Comparison of ENCODE assay signal across 18 cellular contexts in the genomic region with DNA sequence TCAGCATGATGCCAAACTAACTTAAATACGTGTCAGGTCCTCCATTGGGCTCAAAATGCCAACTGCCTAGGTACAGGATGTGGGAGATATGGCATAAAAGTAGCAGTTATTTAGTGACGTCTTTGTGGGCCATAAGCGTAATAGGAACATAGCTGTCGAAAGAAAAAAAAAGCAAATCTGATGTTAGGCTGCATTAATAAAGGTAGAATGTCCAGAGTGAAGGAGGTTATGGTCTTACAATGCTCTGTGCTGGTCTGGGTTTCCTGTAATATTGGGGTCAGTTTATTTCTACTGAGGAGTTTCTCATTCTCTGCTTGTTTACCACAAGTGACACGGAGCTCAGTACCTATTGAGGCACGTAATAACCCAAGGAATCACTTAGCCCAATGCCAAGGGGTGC. TPM values are rescaled to one million over a fixed set of nuclear protein-coding genes. Genes with fewer than 3 reads are reported as not detected.
"Had no signal": no experiment of that assay in that cellular context is flagged by ENCODE, and none has a peak within 500 bp of the region (broad histone marks: within the 10 kb centered on the region; RNA-seq: fewer than 3 reads in every experiment).

No MANE protein-coding gene starts in this region.

- H3K9me3 ChIP-seq: colonic mucosa, heart left ventricle, neutrophil, suprapubic skin, tibial nerve had no signal

- DNase-seq: colonic mucosa; effector CD4-positive, alpha-beta T cell; endodermal cell; erythroblast; foreskin keratinocyte; hippocampal formation; mammary epithelial cell; naive thymus-derived CD4-positive, alpha-beta T cell; stimulated activated CD4-positive, alpha-beta T cell treated with anti-CD3 and anti-CD28 coated beads, Interleukin-2, amount 100 ng/mL, for 48 hours; stimulated activated naive CD4-positive, alpha-beta T cell treated with Interleukin-2 at 50 U/mL for 16 hours had no signal

- H3K4me1 Mint-ChIP-seq: naive thymus-derived CD4-positive, alpha-beta T cell had no signal

- H3K4me1 ChIP-seq: foreskin keratinocyte had no signal

- H3K9me3 Mint-ChIP-seq: endodermal cell; naive thymus-derived CD4-positive, alpha-beta T cell had no signal

- H3K27me3 ChIP-seq: colonic mucosa, foreskin keratinocyte, heart left ventricle, neutrophil, suprapubic skin, tibial nerve had no signal

- H3K36me3 Mint-ChIP-seq: naive thymus-derived CD4-positive, alpha-beta T cell had no signal

- H3K4me3 ChIP-seq: colonic mucosa, heart left ventricle, smooth muscle cell, suprapubic skin, tibial nerve had no signal

- H3K4me2 ChIP-seq: smooth muscle cell had no signal

- ATAC-seq: foreskin keratinocyte; heart left ventricle; naive thymus-derived CD4-positive, alpha-beta T cell; right cardiac atrium had no signal

- H3K27ac ChIP-seq: colonic mucosa, foreskin keratinocyte, neutrophil, suprapubic skin, tibial nerve had no signal

- H3K36me3 ChIP-seq: colonic mucosa, heart left ventricle, neutrophil, suprapubic skin, tibial nerve had no signal

- H3K27ac Mint-ChIP-seq: endodermal cell; naive thymus-derived CD4-positive, alpha-beta T cell had no signal

- H3K4me3 Mint-ChIP-seq: endodermal cell; naive thymus-derived CD4-positive, alpha-beta T cell had no signal

RNA-seq across cellular contexts. Expression of gene SYNPO, which starts 33.4 kb away (rescaled TPM):
- polyA plus RNA-seq: naive thymus-derived CD4-positive, alpha-beta T cell; neural cell had no signal

RNA-seq across cellular contexts. Expression of gene MYOZ3, which starts 53.9 kb away (rescaled TPM):
- total RNA-seq: mammary epithelial cell; mononuclear cell; naive thymus-derived CD4-positive, alpha-beta T cell had no signal
- polyA plus RNA-seq: mammary epithelial cell, neural cell had no signal
